1 cellular context compared by ENCODE assay signal in genomic region chrX:45421806-45422205, GRCh38.
TF ChIP-seq lines count a peak whose summit lies in the region.

No MANE protein-coding gene starts in this region.

TF ChIP-seq in IMR-90, 13 proteins besides CTCF, POLR2A, EP300 and RAD21 (continued from another document):
- no peak for TF ChIP-seq NFE2L2 (IDR thresholded peaks at IDR 0.05; ENCODE audit: low read depth, low read length)
- no peak for TF ChIP-seq MAFK (IDR thresholded peaks at IDR 0.05; ENCODE audit: low read depth, low read length)
- TF ChIP-seq USF2 (IDR thresholded peaks at IDR 0.05; ENCODE audit: low read depth, low read length) = no peak
- TF ChIP-seq CHD1 (IDR thresholded peaks at IDR 0.05; ENCODE audit: low read depth, low read length) = no peak
- TF ChIP-seq, protein P1, sequence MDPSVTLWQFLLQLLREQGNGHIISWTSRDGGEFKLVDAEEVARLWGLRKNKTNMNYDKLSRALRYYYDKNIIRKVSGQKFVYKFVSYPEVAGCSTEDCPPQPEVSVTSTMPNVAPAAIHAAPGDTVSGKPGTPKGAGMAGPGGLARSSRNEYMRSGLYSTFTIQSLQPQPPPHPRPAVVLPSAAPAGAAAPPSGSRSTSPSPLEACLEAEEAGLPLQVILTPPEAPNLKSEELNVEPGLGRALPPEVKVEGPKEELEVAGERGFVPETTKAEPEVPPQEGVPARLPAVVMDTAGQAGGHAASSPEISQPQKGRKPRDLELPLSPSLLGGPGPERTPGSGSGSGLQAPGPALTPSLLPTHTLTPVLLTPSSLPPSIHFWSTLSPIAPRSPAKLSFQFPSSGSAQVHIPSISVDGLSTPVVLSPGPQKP (IDR thresholded peaks at IDR 0.05; ENCODE audit: borderline replicate concordance, low read depth, low read length) = no peak
- no peak for TF ChIP-seq FOS (IDR thresholded peaks at IDR 0.05; ENCODE audit: low read depth, low read length)
- no peak for TF ChIP-seq MXI1 (IDR thresholded peaks at IDR 0.05; ENCODE audit: borderline replicate concordance, low read depth, low read length)
